Comparison of ENCODE assay signal across 8 cellular contexts in the genomic region with DNA sequence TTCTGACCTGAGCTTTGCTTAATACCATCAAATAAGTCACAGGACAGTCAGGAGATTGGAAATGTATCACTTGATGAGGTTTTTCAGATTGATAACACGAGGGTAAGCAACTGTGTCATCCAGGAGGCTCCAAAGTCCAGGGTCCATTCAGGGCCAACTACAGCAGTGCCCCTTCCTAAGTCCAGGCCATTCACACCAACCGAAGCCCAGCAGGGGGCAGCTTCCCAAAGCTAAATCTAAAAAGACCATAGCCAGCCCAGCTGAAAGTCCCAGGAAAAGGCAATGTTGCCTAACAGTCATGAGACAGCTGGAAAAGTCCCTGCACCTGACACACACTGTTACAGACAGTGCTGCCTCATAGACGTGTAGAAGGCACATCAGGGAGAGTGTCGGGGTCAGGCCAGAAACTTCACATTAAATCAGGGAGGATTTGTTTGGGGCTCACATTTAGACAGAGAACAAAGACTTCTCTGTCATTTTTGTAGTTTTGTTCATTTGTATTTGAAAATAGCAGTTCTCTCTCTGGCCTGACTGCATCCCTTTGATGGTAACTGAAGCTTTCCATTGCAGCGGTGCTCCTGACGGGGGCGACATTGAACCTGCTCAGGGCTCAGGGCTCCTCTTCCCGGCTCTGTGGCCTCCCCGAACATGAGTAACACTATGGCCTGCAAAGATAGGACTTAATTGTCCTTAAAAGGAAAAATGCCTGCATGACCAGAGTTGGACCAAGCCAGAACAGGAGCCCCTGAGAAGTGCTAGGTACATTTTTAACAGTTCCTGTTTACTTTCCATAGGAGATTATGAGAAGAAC.
DNase-seq lines count a peak whose midpoint lies in the region; ATAC-seq lines count a peak whose summit lies in the region.

No MANE protein-coding gene starts in this region.

- peak; percentile 83 for ATAC-seq in HG02798 (IDR thresholded peaks at IDR 0.05; ENCODE audit: poor library complexity, unreplicated experiment)

- DNase-seq in activated CD4-positive, alpha-beta T cell treated with anti-CD3 and anti-CD28 coated beads for 24 hours (ENCODE audit: low read depth in 2 of 2), result peak; percentile 9 to 25
- no peak for DNase-seq in activated CD4-positive, alpha-beta T cell treated with anti-CD3 and anti-CD28 coated beads for 1 hour
- DNase-seq in NCI-H2196 (lab: John Stamatoyannopoulos, UW; ENCODE audit: unreplicated experiment) (peak; percentile 75), activated T-cell treated with anti-CD3 and anti-CD28 coated beads for 48 hours (ENCODE audit: low read depth) (peak; percentile 38), foreskin melanocyte (peak; percentile 88), nucleus accumbens (lab: John Stamatoyannopoulos, UW) (peak in 52 of 56 donors; percentile 6 to 87 (median 66)), SHP77 treated with DMSO at 0.1 percent for 48 hours (lab: John Stamatoyannopoulos, UW) (no peak)

Comparison
In these comparisons a context has a peak if more than half of its experiments do, and no peak if none do; other contexts are left out.
1. DNase-seq: peak in activated CD4-positive, alpha-beta T cell treated with anti-CD3 and anti-CD28 coated beads for 24 hours (2 of 2), NCI-H2196 (single experiment), activated T-cell treated with anti-CD3 and anti-CD28 coated beads for 48 hours (single experiment), foreskin melanocyte (single experiment) and nucleus accumbens (52 of 56); none in activated CD4-positive, alpha-beta T cell treated with anti-CD3 and anti-CD28 coated beads for 1 hour (single experiment) and SHP77 treated with DMSO at 0.1 percent for 48 hours (single experiment).